Comparison of ENCODE assay signal across 34 cellular contexts in genomic region chr10:108365541-108365940, GRCh38.
"Had no signal": no experiment of that assay in that cellular context is flagged by ENCODE, and none has a peak within 500 bp of the region (broad histone marks: within the 10 kb centered on the region; RNA-seq: fewer than 3 reads in every experiment).

No MANE protein-coding gene starts in this region.

- H3K36me3 ChIP-seq: MG63 had no signal

- H3K4me3 ChIP-seq: MG63 had no signal

- DNase-seq: Karpas-422, Kasumi-1, MG63, MM.1S, MV-4-11, NCI-H1048, NCI-H1092, NCI-H1092 treated with DMSO at 0.1 percent for 48 hours, NCI-H1105, NCI-H1105 treated with DMSO at 0.1 percent for 48 hours, NCI-H1417, NCI-H1417 treated with DMSO at 0.1 percent for 48 hours, NCI-H1436, NCI-H1436 treated with DMSO at 0.1 percent for 48 hours, NCI-H146, NCI-H1694, NCI-H1694 treated with DMSO at 0.1 percent for 48 hours, NCI-H187, NCI-H187 treated with DMSO at 0.1 percent for 48 hours, NCI-H1930, NCI-H2029, NCI-H2029 treated with DMSO at 0.1 percent for 48 hours, NCI-H2081, NCI-H2081 treated with DMSO at 0.1 percent for 48 hours, NCI-H2107, NCI-H2171, NCI-H2171 treated with DMSO at 0.1 percent for 48 hours, NCI-H2227 treated with DMSO at 0.1 percent for 48 hours, NCI-H226, NCI-H345, NCI-H446, NCI-H446 treated with DMSO at 0.1 percent for 48 hours, NCI-H510A had no signal

- H3K9ac ChIP-seq: KMS-11 had no signal

- H3K27ac ChIP-seq: KMS-11 had no signal

- H3K9me3 ChIP-seq: MG63 had no signal
